19 cellular contexts compared by ENCODE assay signal in genomic region chr10:78621183-78621789, GRCh38.
DNase-seq lines count a peak whose midpoint lies in the region; ATAC-seq, FAIRE-seq and TF ChIP-seq lines count a peak whose summit lies in the region.
"Had no signal": no experiment of that assay in that cellular context is flagged by ENCODE, and none has a peak within 500 bp of the region (broad histone marks: within the 10 kb centered on the region; RNA-seq: fewer than 3 reads in every experiment).

No MANE protein-coding gene starts in this region.

- no peak overlapping the region for H3K14ac ChIP-seq in H1 (ENCODE audit: insufficient read length)

- H3K23me2 ChIP-seq in H1 (ENCODE audit: low read depth, low read length): no peaks in the 10 kb centered on the region

- H3K27me3 Mint-ChIP-seq in naive thymus-derived CD4-positive, alpha-beta T cell: peaks cover 0 to 15% (median 5%) of the 10 kb centered on the region in 5 donors

- no peak overlapping the region for H3K23ac ChIP-seq in H1 (ENCODE audit: insufficient read length)

- H2AFZ ChIP-seq in H1 (ENCODE audit: low read length): no peak overlapping the region

- H2AK5ac ChIP-seq in H1 (ENCODE audit: low read depth, low read length): no peak overlapping the region

- no peak overlapping the region for H2BK20ac ChIP-seq in H1 (ENCODE audit: low read length)

- H3K4me1 Mint-ChIP-seq in naive thymus-derived CD4-positive, alpha-beta T cell: peaks cover 0 to 4% (median 0%) of the 10 kb centered on the region in 7 donors
- H3K4me1 Mint-ChIP-seq: activated B cell treated with CpG ODN at 0.5 μM for 24 hours had no signal

- no peaks in the 10 kb centered on the region for H4K20me1 ChIP-seq in H1 (replicated peaks in 1 of 2; ENCODE audit: control insufficient read depth in 1 of 2, insufficient read depth in 2 of 2, low read length in 2 of 2)

- H3K4me3 ChIP-seq in H1 (ENCODE audit: extremely low read depth in 1 of 4, insufficient read depth in 2 of 4, low read depth in 3 of 4, low read length in 4 of 4): no peak overlapping the region
- no peak overlapping the region for H3K4me3 ChIP-seq in retinal pigment epithelial cell (ENCODE audit: low read length)
- no peak overlapping the region for H3K4me3 ChIP-seq in naive thymus-derived CD4-positive, alpha-beta T cell (ENCODE audit: low read length)
- no peak overlapping the region for H3K4me3 ChIP-seq in vagina
- no peak overlapping the region for H3K4me3 ChIP-seq in suprapubic skin
- H3K4me3 ChIP-seq: heart left ventricle, sigmoid colon, uterus had no signal

- 0 out of 2 replicates have a peak overlapping the region, but pooled peaks have one; percentile 72 for H2BK15ac ChIP-seq in H1 (ENCODE audit: low read length)

- 85% methylated on average over 7 of the region's 7 CpGs; no CpG with 5 or more reads in 1 of the 2 experiments for WGBS in H1 (ENCODE audit: extremely low coverage in 1 of 2, insufficient coverage in 1 of 2, insufficient read length in 1 of 2, insufficient replicate concordance in 2 of 2, low coverage in 1 of 2, low lambda C conversion rate in 2 of 2, missing lambda C conversion rate in 1 of 2), 2 experiments
- WGBS in suprapubic skin: 84% methylated on average over 7 of the region's 7 CpGs

- CTCF ChIA-PET in H1 (lab: Charles Lee; ENCODE audit: partially characterized antibody): no interaction called here
- CTCF ChIA-PET in naive thymus-derived CD4-positive, alpha-beta T cell (lab: Charles Lee): no interaction called here

- no peak overlapping the region for H2BK120ac ChIP-seq in H1 (replicated peaks; ENCODE audit: low read depth, low read length)

- H3K56ac ChIP-seq in H1 (replicated peaks; ENCODE audit: insufficient read length, low read depth, low read length): no peak overlapping the region

- DNase-seq in SIG-M5 treated with dmso at 0.1 percent for 504 hours (lab: John Stamatoyannopoulos, UW; ENCODE audit: unreplicated experiment) (peak; percentile 0), SIG-M5 (lab: John Stamatoyannopoulos, UW) (no peak), NCI-H69 (lab: John Stamatoyannopoulos, UW) (peak; percentile 91), H1 (ENCODE audit: low read depth in 1 of 2, low spot score in 2 of 2) (no peak), retinal pigment epithelial cell (ENCODE audit: low read depth) (peak; percentile 63), vagina (ENCODE audit: extremely low spot score in 2 of 2) (no peak), suprapubic skin (ENCODE audit: low spot score in 2 of 2) (no peak)
- no peak for DNase-seq in naive thymus-derived CD4-positive, alpha-beta T cell
- DNase-seq: activated B cell treated with CpG ODN at 0.5 μM for 24 hours; activated CD8-positive, alpha-beta T cell treated with anti-CD3 and anti-CD28 coated beads for 36 hours; EL; heart left ventricle; NCI-H187 treated with DMSO at 0.1 percent for 48 hours; sigmoid colon; stimulated activated naive CD8-positive, alpha-beta T cell treated with anti-CD3 and anti-CD28 coated beads, Interleukin-15, amount 100 ng/mL, for 72 hours; T-helper 17 cell had no signal

- ATAC-seq in naive thymus-derived CD4-positive, alpha-beta T cell: no peak
- ATAC-seq: activated CD8-positive, alpha-beta T cell treated with anti-CD3 and anti-CD28 coated beads for 36 hours; heart left ventricle; stimulated activated naive CD8-positive, alpha-beta T cell treated with anti-CD3 and anti-CD28 coated beads, Interleukin-15, amount 100 ng/mL, for 72 hours; T-helper 17 cell had no signal

- no peak overlapping the region for H4K5ac ChIP-seq in H1 (ENCODE audit: insufficient read length, low read depth, low read length)

- H3K36me3 Mint-ChIP-seq in naive thymus-derived CD4-positive, alpha-beta T cell: no peaks in the 10 kb centered on the region

- H3K79me1 ChIP-seq in H1 (ENCODE audit: low read depth, low read length): no peaks in the 10 kb centered on the region

- no peaks in the 10 kb centered on the region for H3K9me3 ChIP-seq in H1 (ENCODE audit: insufficient read depth in 2 of 2, low read depth in 1 of 2, low read length in 1 of 2)
- H3K9me3 ChIP-seq in naive thymus-derived CD4-positive, alpha-beta T cell (ENCODE audit: control insufficient read depth in 2 of 3, low read length in 3 of 3): no peaks in the 10 kb centered on the region
- H3K9me3 ChIP-seq in vagina: no peaks in the 10 kb centered on the region
- no peaks in the 10 kb centered on the region for H3K9me3 ChIP-seq in suprapubic skin
- H3K9me3 ChIP-seq: heart left ventricle, neutrophil, sigmoid colon, uterus had no signal

- TF ChIP-seq CTCF in H1 (IDR thresholded peaks at IDR 0.05; ENCODE audit: control extremely low read depth in 1 of 3, insufficient read depth in 1 of 3, low read depth in 1 of 3, low read length in 3 of 3) (no peak), retinal pigment epithelial cell (conservative IDR thresholded peaks at IDR 0.05; ENCODE audit: low read depth, low read length) (no peak), vagina (IDR thresholded peaks at IDR 0.05) (no peak), suprapubic skin (IDR thresholded peaks at IDR 0.05) (no peak)

- H3K4me1 ChIP-seq in H1 (replicated peaks in 1 of 4; ENCODE audit: control insufficient read depth in 3 of 4, insufficient read depth in 4 of 4, low read length in 3 of 4) (0 out of 7 replicates have a peak, but pooled peaks cover 0 to 2% (median 0%) of the 10 kb centered on the region in 4 experiments), vagina (no peaks in the 10 kb centered on the region), suprapubic skin (peaks cover 8% of the 10 kb centered on the region)
- H3K4me1 ChIP-seq in naive thymus-derived CD4-positive, alpha-beta T cell (ENCODE audit: control insufficient read depth in 2 of 2, insufficient read depth in 2 of 2, low read length in 2 of 2): no peaks in the 10 kb centered on the region

- H3K4ac ChIP-seq in H1 (replicated peaks; ENCODE audit: insufficient read length, low read depth, low read length): no peak overlapping the region

- no peak overlapping the region for H3K27ac ChIP-seq in H1 (ENCODE audit: low read depth, low read length)
- no peak overlapping the region for H3K27ac ChIP-seq in naive thymus-derived CD4-positive, alpha-beta T cell (ENCODE audit: low read depth, low read length)
- no peak overlapping the region for H3K27ac ChIP-seq in vagina
- no peak overlapping the region for H3K27ac ChIP-seq in suprapubic skin
- H3K27ac ChIP-seq: heart left ventricle, neutrophil, sigmoid colon, uterus had no signal

- POLR2A ChIA-PET in H1 (lab: Charles Lee; ENCODE audit: partially characterized antibody): no interaction called here
- POLR2A ChIA-PET in naive thymus-derived CD4-positive, alpha-beta T cell (lab: Charles Lee): no interaction called here

- no peak overlapping the region for H3K27ac Mint-ChIP-seq in naive thymus-derived CD4-positive, alpha-beta T cell
- H3K27ac Mint-ChIP-seq: activated B cell treated with CpG ODN at 0.5 μM for 24 hours; activated CD8-positive, alpha-beta T cell treated with anti-CD3 and anti-CD28 coated beads for 36 hours; stimulated activated naive CD8-positive, alpha-beta T cell treated with anti-CD3 and anti-CD28 coated beads, Interleukin-15, amount 100 ng/mL, for 72 hours; T-helper 17 cell had no signal

- no peak overlapping the region for H2BK12ac ChIP-seq in H1 (ENCODE audit: low read depth, low read length)

- no peak overlapping the region for H3K18ac ChIP-seq in H1 (ENCODE audit: extremely low read depth, low read length)

- H4K8ac ChIP-seq in H1 (ENCODE audit: extremely low read depth, insufficient read depth, low read length): no peak overlapping the region

- no peak overlapping the region for H2BK5ac ChIP-seq in H1 (ENCODE audit: low read depth, low read length)

- no peak for FAIRE-seq in H1 (lab: Jason Lieb, UNC)
- FAIRE-seq: bronchial epithelial cell had no signal

- H3K4me3 Mint-ChIP-seq in naive thymus-derived CD4-positive, alpha-beta T cell: no peak overlapping the region
- H3K4me3 Mint-ChIP-seq: activated B cell treated with CpG ODN at 0.5 μM for 24 hours; activated CD8-positive, alpha-beta T cell treated with anti-CD3 and anti-CD28 coated beads for 36 hours; stimulated activated naive CD8-positive, alpha-beta T cell treated with anti-CD3 and anti-CD28 coated beads, Interleukin-15, amount 100 ng/mL, for 72 hours; T-helper 17 cell had no signal

- H4K91ac ChIP-seq in H1 (replicated peaks; ENCODE audit: insufficient read length, low read length): no peak overlapping the region

- peaks cover 0 to 1% (median 0%) of the 10 kb centered on the region in 11 donors for H3K9me3 Mint-ChIP-seq in naive thymus-derived CD4-positive, alpha-beta T cell
- H3K9me3 Mint-ChIP-seq: activated B cell treated with CpG ODN at 0.5 μM for 24 hours; activated CD8-positive, alpha-beta T cell treated with anti-CD3 and anti-CD28 coated beads for 36 hours; stimulated activated naive CD8-positive, alpha-beta T cell treated with anti-CD3 and anti-CD28 coated beads, Interleukin-15, amount 100 ng/mL, for 72 hours had no signal

- H3K9ac ChIP-seq in H1 (replicated peaks in 1 of 4; ENCODE audit: extremely low read depth in 1 of 4, low read depth in 3 of 4, low read length in 3 of 4): no peak overlapping the region

- intact Hi-C loops in naive thymus-derived CD4-positive, alpha-beta T cell (cut with micrococcal nuclease): no loop called here
- intact Hi-C loops in vagina (cut with DNase I): no loop called here

- H3K27me3 ChIP-seq in H1 (replicated peaks in 1 of 4; ENCODE audit: control insufficient read depth in 3 of 4, extremely low read depth in 1 of 4, insufficient read depth in 3 of 4, low read length in 3 of 4) (peaks cover 0 to 3% (median 0%) of the 10 kb centered on the region in 4 experiments; a peak in 1 of 7 replicates), vagina (no peaks in the 10 kb centered on the region), suprapubic skin (no peaks in the 10 kb centered on the region)
- H3K27me3 ChIP-seq in naive thymus-derived CD4-positive, alpha-beta T cell (ENCODE audit: control insufficient read depth in 2 of 2, insufficient read depth in 2 of 2, low read length in 2 of 2): no peaks in the 10 kb centered on the region
- H3K27me3 ChIP-seq: heart left ventricle, sigmoid colon, uterus had no signal

- H3K36me3 ChIP-seq in H1 (ENCODE audit: control insufficient read depth in 2 of 4, insufficient read depth in 4 of 4, low read length in 3 of 4) (no peaks in the 10 kb centered on the region), vagina (no peaks in the 10 kb centered on the region), suprapubic skin (no peaks in the 10 kb centered on the region)
- H3K36me3 ChIP-seq in naive thymus-derived CD4-positive, alpha-beta T cell (ENCODE audit: control insufficient read depth in 2 of 3, insufficient read depth in 3 of 3, low read length in 3 of 3): no peaks in the 10 kb centered on the region
- H3K36me3 ChIP-seq: heart left ventricle, neutrophil, sigmoid colon, uterus had no signal

- TF ChIP-seq EP300 in H1 (IDR thresholded peaks at IDR 0.05; ENCODE audit: borderline replicate concordance in 1 of 2, low read depth in 2 of 2, low read length in 2 of 2) (no peak), suprapubic skin (IDR thresholded peaks at IDR 0.05) (no peak)

- H3K4me2 ChIP-seq in H1 (ENCODE audit: insufficient read depth in 1 of 2, low read depth in 2 of 2, low read length in 2 of 2): no peak overlapping the region

- TF ChIP-seq RAD21 in H1 (IDR thresholded peaks at IDR 0.05 in 1 of 2, conservative IDR thresholded peaks at IDR 0.05 in 1 of 2; ENCODE audit: low read depth in 2 of 2, low read length in 2 of 2): no peak

- TF ChIP-seq POLR2A in H1 (IDR thresholded peaks at IDR 0.05; ENCODE audit: control extremely low read depth in 1 of 2, low read depth in 2 of 2, low read length in 2 of 2): no peak
- no peak for TF ChIP-seq POLR2A in vagina (IDR thresholded peaks at IDR 0.05)
- TF ChIP-seq POLR2A in suprapubic skin (IDR thresholded peaks at IDR 0.05): no peak

- H3K79me2 ChIP-seq in H1 (ENCODE audit: control insufficient read depth in 1 of 2, insufficient read depth in 2 of 2, low read length in 2 of 2): no peaks in the 10 kb centered on the region

Comparison
In these comparisons a context has a peak if more than half of its experiments do, and no peak if none do; other contexts are left out.
1. DNase-seq: peak in SIG-M5 treated with dmso at 0.1 percent for 504 hours (single experiment), NCI-H69 (single experiment) and retinal pigment epithelial cell (single experiment); none in SIG-M5 (single experiment), H1 (0 of 2), naive thymus-derived CD4-positive, alpha-beta T cell (0 of 9), vagina (0 of 2) and suprapubic skin (0 of 2).